Comparison of ENCODE assay signal across 24 cellular contexts in the genomic region with DNA sequence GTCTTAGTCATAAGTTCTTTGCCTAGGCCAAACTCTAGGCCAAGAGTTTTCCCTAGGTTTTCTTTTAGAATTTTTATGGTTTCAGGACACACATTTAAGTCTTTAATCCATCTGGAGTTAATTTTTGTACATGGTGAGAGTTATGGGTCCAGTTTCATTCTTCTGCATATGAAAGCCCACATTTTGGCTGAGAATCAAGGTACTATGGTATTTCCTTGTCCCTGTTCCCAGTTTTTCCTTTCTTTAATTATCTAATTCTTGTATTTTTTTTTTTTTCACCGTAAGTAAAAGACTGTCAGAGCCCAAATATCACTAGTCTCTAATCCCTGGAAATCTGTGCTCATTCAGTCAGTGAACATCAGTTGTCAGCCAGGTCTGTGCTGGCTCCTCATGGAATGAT.
"Had no signal": no experiment of that assay in that cellular context is flagged by ENCODE, and none has a peak within 500 bp of the region (broad histone marks: within the 10 kb centered on the region; RNA-seq: fewer than 3 reads in every experiment).

No MANE protein-coding gene starts in this region.

- FAIRE-seq: colon, frontal cortex, keratinocyte had no signal

- H3K4me1 ChIP-seq: lower lobe of right lung, neural progenitor cell, parathyroid adenoma, prostate gland, right atrium auricular region, stomach, thyroid gland, vagina had no signal

- H3K4me3 ChIP-seq: lower lobe of right lung, mucosa of descending colon, neural progenitor cell, prostate gland, right atrium auricular region, stomach, thyroid gland, vagina had no signal

- H3K36me3 Mint-ChIP-seq: naive B cell; natural killer cell treated with Interleukin-12 subunit alpha and Interleukin-12 subunit beta and Interleukin-15 and Interleukin-18, amount 100 ng/mL, for 72 hours; stimulated activated effector memory CD8-positive, alpha-beta T cell treated with anti-CD3 and anti-CD28 coated beads, Interleukin-12 subunit alpha, Interleukin-12 subunit beta, amount 100 ng/mL, for 72 hours had no signal

- H3K4me2 ChIP-seq: neural progenitor cell had no signal

- H3K27ac Mint-ChIP-seq: dendritic cell treated with granulocyte-macrophage colony-stimulating factor and Interleukin-4, amounts not matched to agents 40 ng/mL and 50 ng/mL, for 4 days; endodermal cell; naive B cell; natural killer cell treated with Interleukin-12 subunit alpha and Interleukin-12 subunit beta and Interleukin-15 and Interleukin-18, amount 100 ng/mL, for 72 hours; neural progenitor cell; stimulated activated effector memory CD8-positive, alpha-beta T cell treated with anti-CD3 and anti-CD28 coated beads, Interleukin-12 subunit alpha, Interleukin-12 subunit beta, amount 100 ng/mL, for 72 hours had no signal

- H3K27me3 ChIP-seq: neural progenitor cell, right atrium auricular region, thyroid gland, vagina had no signal

- H3K27ac ChIP-seq: epithelial cell of prostate, lower lobe of right lung, neural progenitor cell, parathyroid adenoma, prostate gland, right atrium auricular region, stomach, thyroid gland, vagina had no signal

- H2AFZ ChIP-seq: neural progenitor cell, parathyroid adenoma had no signal

- H3K9me3 Mint-ChIP-seq: dendritic cell treated with granulocyte-macrophage colony-stimulating factor and Interleukin-4, amounts not matched to agents 40 ng/mL and 50 ng/mL, for 4 days; neural progenitor cell; stimulated activated effector memory CD8-positive, alpha-beta T cell treated with anti-CD3 and anti-CD28 coated beads, Interleukin-12 subunit alpha, Interleukin-12 subunit beta, amount 100 ng/mL, for 72 hours had no signal

- H3K36me3 ChIP-seq: lower lobe of right lung, neural progenitor cell, prostate gland, right atrium auricular region, stomach, thyroid gland, vagina had no signal

- H3K9ac ChIP-seq: neural progenitor cell, parathyroid adenoma had no signal

- H3K9me3 ChIP-seq: lower lobe of right lung, mucosa of descending colon, prostate gland, right atrium auricular region, stomach, thyroid gland, vagina had no signal

- H3K4me3 Mint-ChIP-seq: dendritic cell treated with granulocyte-macrophage colony-stimulating factor and Interleukin-4, amounts not matched to agents 40 ng/mL and 50 ng/mL, for 4 days; endodermal cell; naive B cell; natural killer cell treated with Interleukin-12 subunit alpha and Interleukin-12 subunit beta and Interleukin-15 and Interleukin-18, amount 100 ng/mL, for 72 hours; neural progenitor cell; stimulated activated effector memory CD8-positive, alpha-beta T cell treated with anti-CD3 and anti-CD28 coated beads, Interleukin-12 subunit alpha, Interleukin-12 subunit beta, amount 100 ng/mL, for 72 hours had no signal

- H3K79me2 ChIP-seq: parathyroid adenoma had no signal

- H3K4me1 Mint-ChIP-seq: naive B cell; neural progenitor cell; stimulated activated effector memory CD8-positive, alpha-beta T cell treated with anti-CD3 and anti-CD28 coated beads, Interleukin-12 subunit alpha, Interleukin-12 subunit beta, amount 100 ng/mL, for 72 hours had no signal

- DNase-seq: effector CD8-positive, alpha-beta T cell; endodermal cell; left ventricle myocardium superior; lower lobe of right lung; mucosa of descending colon; naive B cell; stimulated activated CD4-positive, alpha-beta T cell treated with anti-CD3 and anti-CD28 coated beads, Interleukin-2, amount 100 ng/mL, for 24 hours; stimulated activated CD4-positive, alpha-beta T cell treated with anti-CD3 and anti-CD28 coated beads, Interleukin-4, amount 100 ng/mL, for 24 hours; stimulated activated naive CD4-positive, alpha-beta T cell treated with Interleukin-2 at 50 U/mL for 16 hours; stomach; thyroid gland; trophoblast cell had no signal
